Comparison of ENCODE assay signal across 1 cellular context in the genomic region with DNA sequence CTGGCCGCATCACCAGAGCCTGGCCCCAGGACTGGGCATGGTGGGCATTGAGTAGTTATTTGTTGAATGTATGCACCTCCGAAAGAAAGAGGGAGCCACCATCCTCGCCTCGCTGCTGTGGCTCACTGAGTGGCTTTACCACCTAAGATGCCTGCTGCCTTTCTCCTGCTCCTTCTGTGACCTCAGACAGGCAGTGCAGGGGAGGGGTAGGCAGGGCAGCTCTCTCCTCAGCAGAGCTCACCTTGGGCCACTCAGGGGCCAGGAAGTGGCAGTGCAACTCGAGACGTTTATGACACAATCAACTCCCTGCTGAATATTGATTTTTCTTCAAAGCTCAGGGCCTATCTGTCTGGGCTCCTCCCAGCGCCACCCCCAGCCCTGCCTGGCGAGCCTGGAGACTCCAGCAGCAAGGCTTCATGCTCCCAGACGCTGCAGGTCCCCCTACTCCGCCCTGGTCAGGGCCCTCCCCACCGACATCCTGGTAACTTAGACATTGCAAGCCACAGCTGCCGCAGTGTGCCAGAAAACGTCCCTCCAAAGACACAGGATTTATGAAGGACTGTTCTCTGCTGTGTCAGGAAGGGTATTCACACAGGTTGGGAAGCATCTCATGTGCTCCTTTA.
TF ChIP-seq lines count a peak whose summit lies in the region.

No MANE protein-coding gene starts in this region.

TF ChIP-seq in WTC11, 78 proteins besides CTCF, POLR2A, EP300 and RAD21 (continued from another document):
- TF ChIP-seq ZNF219 (CRISPR knock-in tag; IDR thresholded peaks at IDR 0.05; ENCODE audit: borderline replicate concordance) (no peak), SMAD4 (CRISPR knock-in tag; IDR thresholded peaks at IDR 0.05) (no peak), TEAD4 (CRISPR knock-in tag; IDR thresholded peaks at IDR 0.05) (no peak), FOXK1 (CRISPR knock-in tag; IDR thresholded peaks at IDR 0.05) (no peak), KAT7 (CRISPR knock-in tag; IDR thresholded peaks at IDR 0.05; ENCODE audit: borderline replicate concordance) (no peak), JUN (CRISPR knock-in tag; IDR thresholded peaks at IDR 0.05) (no peak), ZNF671 (CRISPR knock-in tag; IDR thresholded peaks at IDR 0.05) (no peak)
- TF ChIP-seq, protein P1, sequence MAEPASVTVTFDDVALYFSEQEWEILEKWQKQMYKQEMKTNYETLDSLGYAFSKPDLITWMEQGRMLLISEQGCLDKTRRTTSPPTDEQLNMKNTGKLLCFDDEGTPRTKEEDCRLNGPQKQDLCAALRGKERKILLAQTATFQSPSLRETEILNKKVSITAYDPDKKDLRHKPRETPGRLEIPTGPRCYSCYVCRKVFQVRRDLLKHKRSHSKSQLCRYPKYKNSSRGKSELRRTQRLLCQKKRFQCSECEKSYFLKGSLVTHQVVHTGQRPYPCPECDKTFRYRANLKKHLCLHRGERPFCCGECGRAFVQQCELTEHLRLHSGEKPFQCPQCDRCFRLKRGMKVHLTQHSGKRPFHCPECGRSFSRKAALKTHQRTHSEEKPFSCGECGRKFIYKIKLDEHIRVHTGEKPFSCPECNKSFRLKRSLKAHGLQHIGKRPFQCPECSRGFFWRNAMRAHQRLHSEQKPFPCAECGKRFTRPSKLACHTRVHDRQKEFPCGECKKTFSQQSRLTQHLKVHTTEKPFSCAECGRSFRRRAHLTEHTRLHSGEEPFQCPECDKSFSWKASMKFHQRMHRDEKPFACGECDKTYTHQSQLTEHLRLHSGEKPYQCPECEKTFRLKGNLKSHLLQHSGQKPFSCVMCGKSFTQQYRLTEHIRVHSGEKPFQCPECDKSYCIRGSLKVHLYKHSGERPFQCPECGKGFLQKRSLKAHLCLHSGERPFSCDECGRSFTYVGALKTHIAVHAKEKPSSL (CRISPR knock-in tag; conservative IDR thresholded peaks at IDR 0.05), result no peak
- TF ChIP-seq, protein P2, sequence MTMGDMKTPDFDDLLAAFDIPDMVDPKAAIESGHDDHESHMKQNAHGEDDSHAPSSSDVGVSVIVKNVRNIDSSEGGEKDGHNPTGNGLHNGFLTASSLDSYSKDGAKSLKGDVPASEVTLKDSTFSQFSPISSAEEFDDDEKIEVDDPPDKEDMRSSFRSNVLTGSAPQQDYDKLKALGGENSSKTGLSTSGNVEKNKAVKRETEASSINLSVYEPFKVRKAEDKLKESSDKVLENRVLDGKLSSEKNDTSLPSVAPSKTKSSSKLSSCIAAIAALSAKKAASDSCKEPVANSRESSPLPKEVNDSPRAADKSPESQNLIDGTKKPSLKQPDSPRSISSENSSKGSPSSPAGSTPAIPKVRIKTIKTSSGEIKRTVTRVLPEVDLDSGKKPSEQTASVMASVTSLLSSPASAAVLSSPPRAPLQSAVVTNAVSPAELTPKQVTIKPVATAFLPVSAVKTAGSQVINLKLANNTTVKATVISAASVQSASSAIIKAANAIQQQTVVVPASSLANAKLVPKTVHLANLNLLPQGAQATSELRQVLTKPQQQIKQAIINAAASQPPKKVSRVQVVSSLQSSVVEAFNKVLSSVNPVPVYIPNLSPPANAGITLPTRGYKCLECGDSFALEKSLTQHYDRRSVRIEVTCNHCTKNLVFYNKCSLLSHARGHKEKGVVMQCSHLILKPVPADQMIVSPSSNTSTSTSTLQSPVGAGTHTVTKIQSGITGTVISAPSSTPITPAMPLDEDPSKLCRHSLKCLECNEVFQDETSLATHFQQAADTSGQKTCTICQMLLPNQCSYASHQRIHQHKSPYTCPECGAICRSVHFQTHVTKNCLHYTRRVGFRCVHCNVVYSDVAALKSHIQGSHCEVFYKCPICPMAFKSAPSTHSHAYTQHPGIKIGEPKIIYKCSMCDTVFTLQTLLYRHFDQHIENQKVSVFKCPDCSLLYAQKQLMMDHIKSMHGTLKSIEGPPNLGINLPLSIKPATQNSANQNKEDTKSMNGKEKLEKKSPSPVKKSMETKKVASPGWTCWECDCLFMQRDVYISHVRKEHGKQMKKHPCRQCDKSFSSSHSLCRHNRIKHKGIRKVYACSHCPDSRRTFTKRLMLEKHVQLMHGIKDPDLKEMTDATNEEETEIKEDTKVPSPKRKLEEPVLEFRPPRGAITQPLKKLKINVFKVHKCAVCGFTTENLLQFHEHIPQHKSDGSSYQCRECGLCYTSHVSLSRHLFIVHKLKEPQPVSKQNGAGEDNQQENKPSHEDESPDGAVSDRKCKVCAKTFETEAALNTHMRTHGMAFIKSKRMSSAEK (CRISPR knock-in tag; IDR thresholded peaks at IDR 0.05; ENCODE audit: borderline replicate concordance), result no peak
- TF ChIP-seq, protein P3, sequence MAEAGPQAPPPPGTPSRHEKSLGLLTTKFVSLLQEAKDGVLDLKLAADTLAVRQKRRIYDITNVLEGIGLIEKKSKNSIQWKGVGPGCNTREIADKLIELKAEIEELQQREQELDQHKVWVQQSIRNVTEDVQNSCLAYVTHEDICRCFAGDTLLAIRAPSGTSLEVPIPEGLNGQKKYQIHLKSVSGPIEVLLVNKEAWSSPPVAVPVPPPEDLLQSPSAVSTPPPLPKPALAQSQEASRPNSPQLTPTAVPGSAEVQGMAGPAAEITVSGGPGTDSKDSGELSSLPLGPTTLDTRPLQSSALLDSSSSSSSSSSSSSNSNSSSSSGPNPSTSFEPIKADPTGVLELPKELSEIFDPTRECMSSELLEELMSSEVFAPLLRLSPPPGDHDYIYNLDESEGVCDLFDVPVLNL (CRISPR knock-in tag; IDR thresholded peaks at IDR 0.05; ENCODE audit: borderline replicate concordance, low read depth), result no peak
- TF ChIP-seq, protein P4, sequence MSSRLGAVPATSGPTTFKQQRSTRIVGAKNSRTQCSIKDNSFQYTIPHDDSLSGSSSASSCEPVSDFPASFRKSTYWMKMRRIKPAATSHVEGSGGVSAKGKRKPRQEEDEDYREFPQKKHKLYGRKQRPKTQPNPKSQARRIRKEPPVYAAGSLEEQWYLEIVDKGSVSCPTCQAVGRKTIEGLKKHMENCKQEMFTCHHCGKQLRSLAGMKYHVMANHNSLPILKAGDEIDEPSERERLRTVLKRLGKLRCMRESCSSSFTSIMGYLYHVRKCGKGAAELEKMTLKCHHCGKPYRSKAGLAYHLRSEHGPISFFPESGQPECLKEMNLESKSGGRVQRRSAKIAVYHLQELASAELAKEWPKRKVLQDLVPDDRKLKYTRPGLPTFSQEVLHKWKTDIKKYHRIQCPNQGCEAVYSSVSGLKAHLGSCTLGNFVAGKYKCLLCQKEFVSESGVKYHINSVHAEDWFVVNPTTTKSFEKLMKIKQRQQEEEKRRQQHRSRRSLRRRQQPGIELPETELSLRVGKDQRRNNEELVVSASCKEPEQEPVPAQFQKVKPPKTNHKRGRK (CRISPR knock-in tag; IDR thresholded peaks at IDR 0.05; ENCODE audit: borderline replicate concordance), result no peak
